26 cellular contexts compared by ENCODE assay signal in the genomic region with DNA sequence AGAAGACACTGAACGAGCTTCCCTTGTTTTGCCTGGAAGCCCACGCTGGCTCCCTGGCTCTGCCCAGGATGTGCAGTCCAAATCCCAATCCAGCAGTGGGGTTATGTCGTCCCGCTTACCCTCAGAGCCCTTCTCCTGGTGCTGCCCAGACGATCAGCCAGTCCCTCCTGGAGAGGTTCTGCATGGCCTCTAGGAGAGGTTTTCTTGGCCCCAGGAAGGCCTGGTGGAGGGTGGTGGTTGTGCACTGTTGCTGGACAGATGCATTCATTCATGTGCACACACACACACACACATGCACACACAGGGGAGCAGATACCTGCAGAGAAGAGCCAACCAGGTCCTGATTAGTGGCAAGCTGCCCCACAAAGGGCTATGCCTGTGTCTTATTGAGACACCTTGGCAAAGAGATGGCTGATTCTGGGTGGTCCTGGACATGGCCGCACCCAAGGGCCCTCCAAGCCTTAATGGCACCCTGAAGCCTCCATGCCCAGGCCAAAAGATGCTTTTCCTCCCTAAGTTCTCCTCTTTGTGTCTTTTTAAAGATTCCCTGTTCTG. TPM values are rescaled to one million over a fixed set of nuclear protein-coding genes. Genes with fewer than 3 reads are reported as not detected.
A peak's percentile ranks its signal among the peaks of the same experiment; 100 is the strongest.
DNase-seq lines count a peak whose midpoint lies in the region; ATAC-seq, FAIRE-seq and TF ChIP-seq lines count a peak whose summit lies in the region.
"Had no signal": no experiment of that assay in that cellular context is flagged by ENCODE, and none has a peak within 500 bp of the region (broad histone marks: within the 10 kb centered on the region; RNA-seq: fewer than 3 reads in every experiment).

No MANE protein-coding gene starts in this region.

- H2AFZ ChIP-seq in astrocyte (ENCODE audit: low read depth, low read length): no peak overlapping the region

- H4K20me1 ChIP-seq in astrocyte (ENCODE audit: insufficient read depth, low read length): no peaks in the 10 kb centered on the region

- H3K9me3 ChIP-seq in astrocyte (ENCODE audit: insufficient read depth, low read depth, low read length) (no peaks in the 10 kb centered on the region), thyroid gland (no peaks in the 10 kb centered on the region)
- H3K9me3 ChIP-seq: A549; ascending aorta; BLaER1 treated with 17β-estradiol and CSF1 and Interleukin-3, amounts not matched to agents 10 nM and 100 nM; heart left ventricle; neutrophil; tibial nerve had no signal

- H3K27me3 ChIP-seq in astrocyte (ENCODE audit: insufficient read depth, low read length) (peaks cover 6% of the 10 kb centered on the region), thyroid gland (no peaks in the 10 kb centered on the region)
- H3K27me3 ChIP-seq: ascending aorta had no signal

- no peak overlapping the region for H3K9ac ChIP-seq in astrocyte (ENCODE audit: low read length)
- H3K9ac ChIP-seq: BLaER1 treated with 17β-estradiol and CSF1 and Interleukin-3, amounts not matched to agents 10 nM and 100 nM; KMS-11 had no signal

- no peak overlapping the region for H3K4me2 ChIP-seq in astrocyte (ENCODE audit: low read length)
- H3K4me2 ChIP-seq: KMS-11, smooth muscle cell had no signal

- peak; percentile 16 for DNase-seq in activated T-cell treated with anti-CD3 and anti-CD28 coated beads, Interleukin-2, amount 50 U/mL, for 24 hours
- DNase-seq in activated T-cell treated with anti-CD3 and anti-CD28 coated beads, Interleukin-2, amount 50 U/mL, for 72 hours: no peak
- DNase-seq in astrocyte (ENCODE audit: low read depth) (no peak), mesenteric fat pad (ENCODE audit: low spot score) (peak; percentile 77), thyroid gland (no peak)
- DNase-seq in central memory CD4-positive, alpha-beta T cell: no peak
- DNase-seq: activated CD4-positive, alpha-beta T cell treated with anti-CD3 and anti-CD28 coated beads, Interleukin-2, amount 50 U/mL, for 48 hours; activated naive CD4-positive, alpha-beta T cell treated with anti-CD3 and anti-CD28 coated beads, Interleukin-2, amount 50 U/mL, for 16 hours; activated T-cell treated with anti-CD3 and anti-CD28 coated beads, Interleukin-2, amount 50 U/mL, for 4 hours; left colon; NCI-H146; stimulated activated CD4-positive, alpha-beta T cell treated with anti-CD3 and anti-CD28 coated beads, Interleukin-2, amount 100 ng/mL, for 48 hours; stimulated activated naive CD4-positive, alpha-beta T cell treated with Interleukin-2 at 50 U/mL for 16 hours had no signal

- no peaks in the 10 kb centered on the region for H3K9me3 Mint-ChIP-seq in activated T-cell treated with anti-CD3 and anti-CD28 coated beads, Interleukin-2, amount 50 U/mL, for 24 hours
- H3K9me3 Mint-ChIP-seq in activated T-cell treated with anti-CD3 and anti-CD28 coated beads, Interleukin-2, amount 50 U/mL, for 72 hours: no peaks in the 10 kb centered on the region
- no peaks in the 10 kb centered on the region for H3K9me3 Mint-ChIP-seq in astrocyte (ENCODE audit: unreplicated experiment)
- H3K9me3 Mint-ChIP-seq: activated T-cell treated with anti-CD3 and anti-CD28 coated beads, Interleukin-2, amount 50 U/mL, for 4 hours; T-helper 2 cell treated with Interferon-gamma antibody and Interleukin-4, amounts not matched to agents 5 μg/mL and 100 μg/mL, for 36 hours had no signal

- no peak for ATAC-seq in activated T-cell treated with anti-CD3 and anti-CD28 coated beads, Interleukin-2, amount 50 U/mL, for 72 hours (replicated peaks in 1 of 2)
- no peak for ATAC-seq in HG03196 (IDR thresholded peaks at IDR 0.05; ENCODE audit: unreplicated experiment)
- ATAC-seq: activated T-cell treated with anti-CD3 and anti-CD28 coated beads, Interleukin-2, amount 50 U/mL, for 4 hours; heart left ventricle; left colon had no signal

- no peak for TF ChIP-seq POLR2A in thyroid gland (IDR thresholded peaks at IDR 0.05)

- H3K4me1 ChIP-seq in astrocyte (ENCODE audit: insufficient read depth, low read length) (no peaks in the 10 kb centered on the region), thyroid gland (peaks cover 0 to 12% of the 10 kb centered on the region in 2 donors)
- H3K4me1 ChIP-seq: A549 had no signal

- H3K27ac Mint-ChIP-seq in activated T-cell treated with anti-CD3 and anti-CD28 coated beads, Interleukin-2, amount 50 U/mL, for 24 hours: no peak overlapping the region
- no peak overlapping the region for H3K27ac Mint-ChIP-seq in activated T-cell treated with anti-CD3 and anti-CD28 coated beads, Interleukin-2, amount 50 U/mL, for 72 hours
- no peak overlapping the region for H3K27ac Mint-ChIP-seq in astrocyte (ENCODE audit: unreplicated experiment)
- H3K27ac Mint-ChIP-seq: T-helper 2 cell treated with Interferon-gamma antibody and Interleukin-4, amounts not matched to agents 5 μg/mL and 100 μg/mL, for 36 hours had no signal

- TF ChIP-seq CTCF in astrocyte (IDR thresholded peaks at IDR 0.05; ENCODE audit: insufficient read depth, low read depth, low read length) (no peak), thyroid gland (IDR thresholded peaks at IDR 0.05) (no peak)

- H3K79me2 ChIP-seq in astrocyte (ENCODE audit: insufficient read depth, low read length): no peaks in the 10 kb centered on the region

- peaks cover 2% of the 10 kb centered on the region for H3K4me1 Mint-ChIP-seq in activated T-cell treated with anti-CD3 and anti-CD28 coated beads, Interleukin-2, amount 50 U/mL, for 24 hours (ENCODE audit: low read depth)
- H3K4me1 Mint-ChIP-seq in activated T-cell treated with anti-CD3 and anti-CD28 coated beads, Interleukin-2, amount 50 U/mL, for 72 hours (ENCODE audit: low read depth): no peaks in the 10 kb centered on the region
- H3K4me1 Mint-ChIP-seq in astrocyte (ENCODE audit: low read depth, unreplicated experiment): no peaks in the 10 kb centered on the region

- H3K27ac ChIP-seq in astrocyte (ENCODE audit: low read depth, low read length): no peak overlapping the region
- H3K27ac ChIP-seq in temporal lobe (ENCODE audit: low read depth, low read length): peak overlapping the region; percentile 19
- H3K27ac ChIP-seq in thyroid gland: no peak overlapping the region
- H3K27ac ChIP-seq: A549; ascending aorta; BLaER1 treated with 17β-estradiol and CSF1 and Interleukin-3, amounts not matched to agents 10 nM and 100 nM; heart left ventricle; KMS-11; neutrophil; SK-N-MC had no signal

- intact Hi-C loops in thyroid gland (cut with DNase I): no loop called here

- H3K36me3 ChIP-seq in astrocyte (ENCODE audit: insufficient read depth, low read length) (no peaks in the 10 kb centered on the region), thyroid gland (no peaks in the 10 kb centered on the region)
- H3K36me3 ChIP-seq: ascending aorta; BLaER1 treated with 17β-estradiol and CSF1 and Interleukin-3, amounts not matched to agents 10 nM and 100 nM; heart left ventricle; neutrophil; tibial nerve had no signal

- H3K4me3 ChIP-seq in astrocyte (ENCODE audit: insufficient read depth, low read depth, low read length): no peak overlapping the region
- H3K4me3 ChIP-seq in thyroid gland (replicated peaks in 1 of 3): no peak overlapping the region
- H3K4me3 ChIP-seq: A549; BLaER1 treated with 17β-estradiol and CSF1 and Interleukin-3, amounts not matched to agents 10 nM and 100 nM; smooth muscle cell had no signal

- H3K27me3 Mint-ChIP-seq in activated T-cell treated with anti-CD3 and anti-CD28 coated beads, Interleukin-2, amount 50 U/mL, for 24 hours: peaks cover 45% of the 10 kb centered on the region
- peaks cover 20% of the 10 kb centered on the region for H3K27me3 Mint-ChIP-seq in activated T-cell treated with anti-CD3 and anti-CD28 coated beads, Interleukin-2, amount 50 U/mL, for 72 hours (ENCODE audit: low read depth)
- H3K27me3 Mint-ChIP-seq in astrocyte (ENCODE audit: low read depth, unreplicated experiment): peaks cover 60% of the 10 kb centered on the region

- WGBS in thyroid gland, 2 donors: 69 to 75% methylated on average over 6 of the region's 6 CpGs

- no peaks in the 10 kb centered on the region for H3K36me3 Mint-ChIP-seq in activated T-cell treated with anti-CD3 and anti-CD28 coated beads, Interleukin-2, amount 50 U/mL, for 24 hours (ENCODE audit: low read depth)
- H3K36me3 Mint-ChIP-seq in activated T-cell treated with anti-CD3 and anti-CD28 coated beads, Interleukin-2, amount 50 U/mL, for 72 hours (ENCODE audit: insufficient read depth in 2 of 2): no peaks in the 10 kb centered on the region
- H3K36me3 Mint-ChIP-seq in astrocyte (ENCODE audit: low read depth, unreplicated experiment): no peaks in the 10 kb centered on the region

- FAIRE-seq in astrocyte (lab: Jason Lieb, UNC): no peak
- FAIRE-seq: A549, GM12891 had no signal

- no peak overlapping the region for H3K4me3 Mint-ChIP-seq in activated T-cell treated with anti-CD3 and anti-CD28 coated beads, Interleukin-2, amount 50 U/mL, for 24 hours
- no peak overlapping the region for H3K4me3 Mint-ChIP-seq in activated T-cell treated with anti-CD3 and anti-CD28 coated beads, Interleukin-2, amount 50 U/mL, for 72 hours
- H3K4me3 Mint-ChIP-seq in astrocyte (ENCODE audit: unreplicated experiment): peak overlapping the region; percentile 79
- H3K4me3 Mint-ChIP-seq: activated T-cell treated with anti-CD3 and anti-CD28 coated beads, Interleukin-2, amount 50 U/mL, for 4 hours; T-helper 2 cell treated with Interferon-gamma antibody and Interleukin-4, amounts not matched to agents 5 μg/mL and 100 μg/mL, for 36 hours had no signal

RNA-seq across cellular contexts. Expression of a gene that starts 10.5 kb away (rescaled TPM):
- total RNA-seq in activated T-cell treated with anti-CD3 and anti-CD28 coated beads, Interleukin-2, amount 50 U/mL, for 72 hours: under 1 TPM in 1 of 2 donors, not detected in 1; 0.70 TPM
- total RNA-seq in astrocyte: 5.5 and 6.3 TPM in 2 replicates
- total RNA-seq in mesenteric fat pad: 22.6 TPM
- total RNA-seq in temporal lobe: 75.5 TPM
- 10 to 100 TPM in 3 of 4 donors, 1 to 10 TPM in 1; 7.2 to 25.8 (median 17.4) TPM for total RNA-seq in thyroid gland

Comparison
In these comparisons a context has a peak if more than half of its experiments do, and no peak if none do; other contexts are left out.
1. DNase-seq: peak in activated T-cell treated with anti-CD3 and anti-CD28 coated beads, Interleukin-2, amount 50 U/mL, for 24 hours (single experiment) and mesenteric fat pad (single experiment); none in activated T-cell treated with anti-CD3 and anti-CD28 coated beads, Interleukin-2, amount 50 U/mL, for 72 hours (0 of 2), astrocyte (single experiment), central memory CD4-positive, alpha-beta T cell (single experiment) and thyroid gland (0 of 2).